In genomic region chr12:104456417-104456949, GRCh38 we compare ENCODE assay signal across 8 cellular contexts. TPM values are rescaled to one million over a fixed set of nuclear protein-coding genes. Genes with fewer than 3 reads are reported as not detected.
DNase-seq lines count a peak whose midpoint lies in the region; ATAC-seq and TF ChIP-seq lines count a peak whose summit lies in the region.

TSS of gene CHST11 (plus strand) at chr12:104456948.

- H3F3A ChIP-seq in OCI-LY1 (ENCODE audit: insufficient read depth, low read length): no peaks in the 10 kb centered on the region

- H3K9me3 Mint-ChIP-seq in CD8-positive, alpha-beta T cell: no peaks in the 10 kb centered on the region
- no peaks in the 10 kb centered on the region for H3K9me3 Mint-ChIP-seq in mesothelial cell of epicardium

- H4K20me1 ChIP-seq in OCI-LY1 (ENCODE audit: insufficient read depth, low read length): no peaks in the 10 kb centered on the region

- no peaks in the 10 kb centered on the region for H3K36me3 ChIP-seq in CD8-positive, alpha-beta T cell (ENCODE audit: insufficient read depth, low read length)
- H3K36me3 ChIP-seq in OCI-LY1 (ENCODE audit: insufficient read depth, low read length): no peaks in the 10 kb centered on the region

- peaks cover 11% of the 10 kb centered on the region for H3K36me3 Mint-ChIP-seq in CD8-positive, alpha-beta T cell
- H3K36me3 Mint-ChIP-seq in mesothelial cell of epicardium: no peaks in the 10 kb centered on the region

- no peaks in the 10 kb centered on the region for H3K9me2 ChIP-seq in OCI-LY1 (ENCODE audit: low read depth, low read length)

- peak within 1 kb of the TSS; percentile 88 for H3K4me3 ChIP-seq in CD8-positive, alpha-beta T cell (ENCODE audit: low read depth, low read length)
- H3K4me3 ChIP-seq in OCI-LY1 (ENCODE audit: low read depth, low read length, poor library complexity, severe bottlenecking): peak within 1 kb of the TSS; percentile 97

- H3K9ac ChIP-seq in OCI-LY1 (ENCODE audit: low read length): peak within 1 kb of the TSS; percentile 96

- H3K4me2 ChIP-seq in OCI-LY1 (ENCODE audit: low read length): peak within 1 kb of the TSS; percentile 94

- H3K27me3 ChIP-seq in CD8-positive, alpha-beta T cell (ENCODE audit: insufficient read depth, low read length): no peaks in the 10 kb centered on the region
- H3K27me3 ChIP-seq in OCI-LY1 (ENCODE audit: insufficient read depth, low read length): no peaks in the 10 kb centered on the region

- peaks cover 42% of the 10 kb centered on the region for H3K4me1 Mint-ChIP-seq in CD8-positive, alpha-beta T cell (ENCODE audit: low read depth)
- peaks cover 16% of the 10 kb centered on the region for H3K4me1 Mint-ChIP-seq in mesothelial cell of epicardium

- peak; percentile 40 to 83 (median 68) for DNase-seq in CD8-positive, alpha-beta T cell
- peak; percentile 94 for DNase-seq in HT1080 (ENCODE audit: low read depth)
- DNase-seq in activated CD8-positive, alpha-beta memory T cell treated with anti-CD3 and anti-CD28 coated beads, Interleukin-2, amount 50 U/mL, for 48 hours: peak; percentile 87
- DNase-seq in epidermal melanocyte (ENCODE audit: insufficient read length, low spot score): peak; percentile 90
- DNase-seq in mesothelial cell of epicardium (ENCODE audit: low spot score in 2 of 2, unreplicated experiment in 2 of 2): peak; percentile 54 to 80
- DNase-seq in stimulated activated CD8-positive, alpha-beta memory T cell treated with anti-CD3 and anti-CD28 coated beads, Interleukin-15, amount 100 ng/mL, for 48 hours (ENCODE audit: low read depth in 2 of 2): peak; percentile 75 to 76

- H3K9me3 ChIP-seq in CD8-positive, alpha-beta T cell (ENCODE audit: low read length): no peaks in the 10 kb centered on the region
- H3K9me3 ChIP-seq in OCI-LY1 (ENCODE audit: low read length): no peaks in the 10 kb centered on the region

- peaks cover 27% of the 10 kb centered on the region for H3K79me2 ChIP-seq in OCI-LY1 (ENCODE audit: insufficient read depth, low read length)

- intact Hi-C loops in CD8-positive, alpha-beta T cell (cut with DNase I, micrococcal nuclease): loop anchor here (2.0 to 5.0 kb wide), 16 partner anchors 38 to 651 kb away; partner anchors contain the start of genes SLC41A2 (in 2 of the 2), NOPCHAP1 (in 1 of the 2) and WASHC4 (in 1 of the 2)

- POLR2A ChIA-PET in CD8-positive, alpha-beta T cell (lab: Charles Lee): interaction anchor here (0.9 to 2.6 kb wide), 7 partner anchors 11 to 264 kb away, joined by 3 to 14 read pairs (median 4); no protein-coding TSS in a partner anchor

- H3K27ac ChIP-seq in CD8-positive, alpha-beta T cell (ENCODE audit: low read depth, low read length): peak within 1 kb of the TSS; percentile 70
- peak within 1 kb of the TSS; percentile 5 for H3K27ac ChIP-seq in OCI-LY1 (ENCODE audit: low read depth, low read length, poor library complexity, severe bottlenecking)

- CTCF ChIA-PET in CD8-positive, alpha-beta T cell (lab: Charles Lee): interaction anchor here (0.9 to 3.6 kb wide), 11 partner anchors 29 to 377 kb away, joined by 3 to 23 read pairs (median 4); no protein-coding TSS in a partner anchor

- TF ChIP-seq CTCF in CD8-positive, alpha-beta T cell (IDR thresholded peaks at IDR 0.05): no peak
- TF ChIP-seq CTCF in OCI-LY1 (IDR thresholded peaks at IDR 0.05; ENCODE audit: low read length) (no peak), mesothelial cell of epicardium (IDR thresholded peaks at IDR 0.05; ENCODE audit: unreplicated experiment) (no peak)

- no peak within 1 kb of the TSS for H2AFZ ChIP-seq in OCI-LY1 (ENCODE audit: low read length)

- peak; percentile 64 for ATAC-seq in CD8-positive, alpha-beta T cell
- ATAC-seq in GM19467 (IDR thresholded peaks at IDR 0.05; ENCODE audit: unreplicated experiment): peak; percentile 54

- H3K4me3 Mint-ChIP-seq in CD8-positive, alpha-beta T cell: peak within 1 kb of the TSS; percentile 99
- H3K4me3 Mint-ChIP-seq in mesothelial cell of epicardium: peak within 1 kb of the TSS; percentile 95

- peaks cover 39% of the 10 kb centered on the region for H3K4me1 ChIP-seq in CD8-positive, alpha-beta T cell (ENCODE audit: insufficient read depth, low read length)
- H3K4me1 ChIP-seq in OCI-LY1 (ENCODE audit: insufficient read depth, low read length, severe bottlenecking): peaks cover 33% of the 10 kb centered on the region

- H3K27me3 Mint-ChIP-seq in CD8-positive, alpha-beta T cell (ENCODE audit: low read depth): no peaks in the 10 kb centered on the region
- H3K27me3 Mint-ChIP-seq in mesothelial cell of epicardium (ENCODE audit: low read depth): peaks cover 57% of the 10 kb centered on the region

- H3K27ac Mint-ChIP-seq in CD8-positive, alpha-beta T cell: peak within 1 kb of the TSS; percentile 96
- peak within 1 kb of the TSS; percentile 91 for H3K27ac Mint-ChIP-seq in mesothelial cell of epicardium

RNA-seq across cellular contexts. Expression of gene CHST11, which starts in this region (rescaled TPM):
- total RNA-seq in CD8-positive, alpha-beta T cell: 10 to 100 TPM; 29.1 to 35.5 TPM
- 38.0 and 54.3 TPM in 2 replicates for total RNA-seq in HT1080 (2014; rRNA removed; shearing (Covaris generic))
- polyA plus RNA-seq in HT1080 (2015; cell fraction: cytosol; rRNA removed): 29.8 and 35.2 TPM in 2 replicates
- 46.0 and 49.2 TPM in 2 replicates for polyA plus RNA-seq in HT1080 (2015; cell fraction: nucleus; rRNA removed)
- total RNA-seq in mesothelial cell of epicardium: 9.0 to 15.0 TPM (median 12.1 TPM) in 3 replicates

Comparison
In these comparisons a context has a peak if more than half of its experiments do, and no peak if none do; other contexts are left out.
1. Peak in every context shown above with its lines: DNase-seq, ATAC-seq, H3K4me3 ChIP-seq and H3K27ac ChIP-seq.